9 cellular contexts compared by ENCODE assay signal in genomic region chr1:14929547-14930223, GRCh38.
DNase-seq lines count a peak whose midpoint lies in the region; ATAC-seq lines count a peak whose summit lies in the region.
"Had no signal": no experiment of that assay in that cellular context is flagged by ENCODE, and none has a peak within 500 bp of the region (broad histone marks: within the 10 kb centered on the region; RNA-seq: fewer than 3 reads in every experiment).

No MANE protein-coding gene starts in this region.

- peak; percentile 58 for DNase-seq in ELR (ENCODE audit: low read depth)
- DNase-seq in NCI-H345 treated with DMSO at 0.1 percent for 48 hours (lab: John Stamatoyannopoulos, UW; ENCODE audit: unreplicated experiment), result peak; percentile 45
- DNase-seq in globus pallidus (ENCODE audit: low spot score), result peak; percentile 42
- DNase-seq in pons (ENCODE audit: low spot score), result peak; percentile 58
- DNase-seq in GOT3 (lab: John Stamatoyannopoulos, UW), result no peak
- DNase-seq in activated T-cell treated with anti-CD3 and anti-CD28 coated beads, Interleukin-2, amount 50 U/mL, for 1 hour, result no peak
- DNase-seq: activated T-cell treated with anti-CD3 and anti-CD28 coated beads for 4 hours had no signal

- ATAC-seq in GM21723 (IDR thresholded peaks at IDR 0.05; ENCODE audit: unreplicated experiment) (no peak), GM19463 (IDR thresholded peaks at IDR 0.05; ENCODE audit: unreplicated experiment) (no peak)

Comparison
In these comparisons a context has a peak if more than half of its experiments do, and no peak if none do; other contexts are left out.
1. DNase-seq: peak in ELR (single experiment), NCI-H345 treated with DMSO at 0.1 percent for 48 hours (single experiment), globus pallidus (single experiment) and pons (single experiment); none in GOT3 (single experiment) and activated T-cell treated with anti-CD3 and anti-CD28 coated beads, Interleukin-2, amount 50 U/mL, for 1 hour (single experiment).